26 cellular contexts compared by ENCODE assay signal in the genomic region with DNA sequence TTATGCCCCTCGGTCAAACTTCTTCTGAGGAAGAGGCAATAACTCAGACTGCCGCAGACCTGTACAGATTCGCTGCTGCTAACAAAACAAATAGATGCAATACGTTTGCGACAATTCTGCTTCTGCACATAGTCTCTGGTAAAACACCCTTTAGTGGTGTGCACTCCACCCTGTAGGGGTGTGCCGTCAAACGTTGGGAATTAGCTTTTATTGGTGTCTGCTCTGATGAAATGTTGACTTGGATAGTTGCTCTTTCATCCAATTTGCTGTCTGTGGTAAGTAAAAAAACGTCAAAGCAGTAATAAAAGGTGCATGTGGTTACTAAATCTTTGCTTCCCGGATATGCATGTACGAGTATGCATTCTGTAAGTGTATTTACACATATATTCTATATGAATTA.
"Had no signal": no experiment of that assay in that cellular context is flagged by ENCODE, and none has a peak within 500 bp of the region (broad histone marks: within the 10 kb centered on the region; RNA-seq: fewer than 3 reads in every experiment).

No MANE protein-coding gene starts in this region.

- H3K27ac Mint-ChIP-seq: dendritic cell treated with granulocyte-macrophage colony-stimulating factor and Interleukin-4, amounts not matched to agents 40 ng/mL and 50 ng/mL, for 4 days; effector memory CD8-positive, alpha-beta T cell; immature natural killer cell; progenitor cell of endocrine pancreas had no signal

- H3K27me3 Mint-ChIP-seq: dendritic cell treated with granulocyte-macrophage colony-stimulating factor and Interleukin-4, amounts not matched to agents 40 ng/mL and 50 ng/mL, for 4 days had no signal

- ATAC-seq: effector memory CD8-positive, alpha-beta T cell; gastroesophageal sphincter; left cardiac atrium; left ventricle myocardium superior; naive thymus-derived CD8-positive, alpha-beta T cell; right cardiac atrium had no signal

- H3K4me1 ChIP-seq: esophagus muscularis mucosa, gastroesophageal sphincter, stomach had no signal

- H3K36me3 ChIP-seq: esophagus muscularis mucosa, gastroesophageal sphincter, ovary, stomach, thoracic aorta had no signal

- H3K27ac ChIP-seq: epithelial cell of prostate, esophagus muscularis mucosa, gastroesophageal sphincter, ovary, stomach, thoracic aorta had no signal

- DNase-seq: effector memory CD8-positive, alpha-beta T cell; foreskin fibroblast; glutamatergic neuron; immature natural killer cell; kidney; left cardiac atrium; left ventricle myocardium superior; mesendoderm; naive thymus-derived CD8-positive, alpha-beta T cell; nucleus accumbens; ovary; right cardiac atrium; small intestine; stimulated activated CD4-positive, alpha-beta T cell treated with anti-CD3 and anti-CD28 coated beads, Interleukin-12 subunit alpha, Interleukin-12 subunit beta, amount 100 ng/mL, for 4 hours; stimulated activated naive CD4-positive, alpha-beta T cell; stomach; substantia nigra; trophoblast cell had no signal

- H3K9me3 Mint-ChIP-seq: dendritic cell treated with granulocyte-macrophage colony-stimulating factor and Interleukin-4, amounts not matched to agents 40 ng/mL and 50 ng/mL, for 4 days; effector memory CD8-positive, alpha-beta T cell; immature natural killer cell; naive thymus-derived CD8-positive, alpha-beta T cell had no signal

- H3K4me1 Mint-ChIP-seq: immature natural killer cell; naive thymus-derived CD8-positive, alpha-beta T cell had no signal

- H3K36me3 Mint-ChIP-seq: immature natural killer cell; naive thymus-derived CD8-positive, alpha-beta T cell had no signal

- FAIRE-seq: kidney, small intestine had no signal

- H3K27me3 ChIP-seq: esophagus muscularis mucosa, gastroesophageal sphincter, ovary, stomach had no signal

- H3K4me3 ChIP-seq: esophagus muscularis mucosa, gastroesophageal sphincter, lung, ovary, stomach, thoracic aorta had no signal

- H3K9me3 ChIP-seq: esophagus muscularis mucosa, gastroesophageal sphincter, ovary, stomach, thoracic aorta had no signal

- H3K4me3 Mint-ChIP-seq: dendritic cell treated with granulocyte-macrophage colony-stimulating factor and Interleukin-4, amounts not matched to agents 40 ng/mL and 50 ng/mL, for 4 days; effector memory CD8-positive, alpha-beta T cell; immature natural killer cell; naive thymus-derived CD8-positive, alpha-beta T cell; neural crest cell had no signal
